ENCODE assay signal across 11 cellular contexts in genomic region chr1:53585116-53585515, GRCh38.
DNase-seq lines count a peak whose midpoint lies in the region; ATAC-seq, FAIRE-seq and TF ChIP-seq lines count a peak whose summit lies in the region.
"Had no signal": no experiment of that assay in that cellular context is flagged by ENCODE, and none has a peak within 500 bp of the region (broad histone marks: within the 10 kb centered on the region; RNA-seq: fewer than 3 reads in every experiment).

No MANE protein-coding gene starts in this region.

- BruUV-seq in OCI-LY7 (replicated peaks; lab: Mats Ljungman, UMichigan), result no TSS peak

- H3K79me2 ChIP-seq in OCI-LY7 (ENCODE audit: insufficient read depth, low read depth, low read length), result no peaks in the 10 kb centered on the region

- H3K4me3 ChIP-seq in OCI-LY7 (ENCODE audit: low read depth, low read length, poor library complexity, severe bottlenecking) (no peak overlapping the region), astrocyte of the spinal cord (ENCODE audit: low read depth, low read length) (no peak overlapping the region)

- H3K9me2 ChIP-seq in OCI-LY7 (ENCODE audit: insufficient read depth, low read length), result no peaks in the 10 kb centered on the region

- DNase-seq in GM12892 (ENCODE audit: insufficient read length) (no peak), OCI-LY7 (ENCODE audit: low spot score) (peak; percentile 53), astrocyte of the spinal cord (ENCODE audit: low read depth, low spot score) (peak; percentile 39), posterior vena cava (ENCODE audit: low spot score) (peak; percentile 12), HUDEP-2 (lab: John Stamatoyannopoulos, UW; ENCODE audit: unreplicated experiment in 76 of 76) (no peak), COLO829 (ENCODE audit: low spot score) (no peak)
- DNase-seq: caudate nucleus, NCI-H510A had no signal

- peak; percentile 14 for FAIRE-seq in GM12892 (lab: Jason Lieb, UNC)
- FAIRE-seq: TTC549 had no signal

- in situ Hi-C loops in astrocyte of the spinal cord (cut with HindIII; ENCODE audit: low sequenced_read_pairs), result no loop called here

- H2AFZ ChIP-seq in OCI-LY7 (ENCODE audit: low read length), result 0 out of 2 replicates have a peak overlapping the region, but pooled peaks have one; percentile 9

- H3K4me2 ChIP-seq in OCI-LY7 (ENCODE audit: low read length), result peak overlapping the region; percentile 18

- TF ChIP-seq CTCF in OCI-LY7 (conservative IDR thresholded peaks at IDR 0.05; ENCODE audit: low read length) (no peak), astrocyte of the spinal cord (IDR thresholded peaks at IDR 0.05; ENCODE audit: low read depth, low read length) (no peak)

- H3K4me1 ChIP-seq in OCI-LY7 (ENCODE audit: insufficient read depth, low read length, poor library complexity, severe bottlenecking), result peaks cover 11% of the 10 kb centered on the region

- CTCF ChIA-PET in OCI-LY7 (lab: Charles Lee; ENCODE audit: unreplicated experiment), result no interaction called here

- ATAC-seq in GM18519 (IDR thresholded peaks at IDR 0.05; ENCODE audit: low FRiP score, unreplicated experiment) (no peak), HG02840 (IDR thresholded peaks at IDR 0.05; ENCODE audit: low FRiP score, unreplicated experiment) (no peak)

- no peak overlapping the region for H3K27ac ChIP-seq in OCI-LY7 (ENCODE audit: low read depth, low read length, poor library complexity, severe bottlenecking)

- POLR2A ChIA-PET in OCI-LY7 (lab: Charles Lee), result no interaction called here

- intact Hi-C loops in OCI-LY7 (cut with micrococcal nuclease; ENCODE audit: unreplicated experiment), result no loop called here
- intact Hi-C loops in posterior vena cava (cut with DNase I), result no loop called here

- no peaks in the 10 kb centered on the region for H3K9me3 ChIP-seq in OCI-LY7 (ENCODE audit: low read length)

- no peaks in the 10 kb centered on the region for H3K36me3 ChIP-seq in OCI-LY7 (ENCODE audit: insufficient read depth, low read length)

- no peak for TF ChIP-seq POLR2A in GM12892 (IDR thresholded peaks at IDR 0.05; ENCODE audit: low read depth, low read length)

- H4K20me1 ChIP-seq in OCI-LY7 (ENCODE audit: insufficient read depth, low read length), result no peaks in the 10 kb centered on the region

Comparison
In these comparisons a context has a peak if more than half of its experiments do, and no peak if none do; other contexts are left out.
1. DNase-seq: peak in OCI-LY7 (single experiment), astrocyte of the spinal cord (single experiment) and posterior vena cava (single experiment); none in GM12892 (single experiment), HUDEP-2 (0 of 76) and COLO829 (single experiment).